Comparison of ENCODE assay signal across 22 cellular contexts in the genomic region with DNA sequence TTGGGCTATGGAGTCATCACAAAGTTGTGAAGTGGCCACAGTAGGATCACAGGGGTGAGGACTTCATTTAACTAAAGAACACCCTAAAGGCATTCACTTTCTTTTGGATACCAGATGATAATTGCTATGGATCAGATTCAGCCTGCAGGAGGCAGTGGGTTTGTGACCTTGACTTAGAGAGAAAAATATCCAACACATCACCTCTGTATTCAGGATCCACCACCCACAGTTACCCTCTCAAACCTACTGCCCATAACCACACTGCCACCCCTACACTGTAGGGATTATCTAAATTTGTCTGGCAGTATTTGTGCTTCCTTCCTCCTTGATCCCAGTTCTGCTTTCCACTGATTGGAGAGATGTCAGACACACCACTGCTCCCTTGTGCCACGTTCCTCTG.
"Had no signal": no experiment of that assay in that cellular context is flagged by ENCODE, and none has a peak within 500 bp of the region (broad histone marks: within the 10 kb centered on the region; RNA-seq: fewer than 3 reads in every experiment).

No MANE protein-coding gene starts in this region.

- H3K27ac ChIP-seq: epithelial cell of prostate, gastrocnemius medialis, lower lobe of right lung, prostate gland, sigmoid colon, spleen, testis, tibial artery had no signal

- ATAC-seq: esophagus mucosa; gastrocnemius medialis; left ventricle myocardium superior; lower lobe of right lung; naive thymus-derived CD8-positive, alpha-beta T cell; right cardiac atrium; stimulated activated memory B cell treated with anti-CD40 and anti-IgM and Interleukin-4, amounts not matched to agents 10 μg/mL and 1 μg/mL and 100 μg/mL, for 72 hours; stimulated activated naive CD8-positive, alpha-beta T cell treated with anti-CD3 and anti-CD28 coated beads, Interleukin-15, Interleukin-2, amounts not matched to agents 100 U/mL and 50 U/mL, for 24 hours had no signal

- H3K4me3 ChIP-seq: gastrocnemius medialis, lower lobe of right lung, prostate gland, sigmoid colon, spleen, testis, tibial artery had no signal

- H3K9me3 ChIP-seq: gastrocnemius medialis, lower lobe of right lung, prostate gland, testis, tibial artery had no signal

- H3K36me3 ChIP-seq: gastrocnemius medialis, lower lobe of right lung, prostate gland, sigmoid colon, spleen, tibial artery had no signal

- H3K27me3 ChIP-seq: gastrocnemius medialis, sigmoid colon, spleen, testis, tibial artery had no signal

- H3K4me1 ChIP-seq: lower lobe of right lung, prostate gland, sigmoid colon, spleen, testis, tibial artery had no signal

- DNase-seq: effector CD8-positive, alpha-beta T cell; endodermal cell; foreskin fibroblast; gastrocnemius medialis; head of caudate nucleus; left ventricle myocardium superior; lower lobe of right lung; naive thymus-derived CD8-positive, alpha-beta T cell; nephron progenitor cell; nucleus accumbens; right cardiac atrium; sigmoid colon; spleen; stimulated activated CD4-positive, alpha-beta T cell treated with anti-CD3 and anti-CD28 coated beads, Interleukin-4, amount 100 ng/mL, for 4 hours; stimulated activated naive CD8-positive, alpha-beta T cell treated with anti-CD3 and anti-CD28 coated beads, Interleukin-15, Interleukin-2, amounts not matched to agents 100 U/mL and 50 U/mL, for 24 hours; substantia nigra; testis; tibial artery had no signal
